Comparison of ENCODE assay signal across 1 cellular context in the genomic region with DNA sequence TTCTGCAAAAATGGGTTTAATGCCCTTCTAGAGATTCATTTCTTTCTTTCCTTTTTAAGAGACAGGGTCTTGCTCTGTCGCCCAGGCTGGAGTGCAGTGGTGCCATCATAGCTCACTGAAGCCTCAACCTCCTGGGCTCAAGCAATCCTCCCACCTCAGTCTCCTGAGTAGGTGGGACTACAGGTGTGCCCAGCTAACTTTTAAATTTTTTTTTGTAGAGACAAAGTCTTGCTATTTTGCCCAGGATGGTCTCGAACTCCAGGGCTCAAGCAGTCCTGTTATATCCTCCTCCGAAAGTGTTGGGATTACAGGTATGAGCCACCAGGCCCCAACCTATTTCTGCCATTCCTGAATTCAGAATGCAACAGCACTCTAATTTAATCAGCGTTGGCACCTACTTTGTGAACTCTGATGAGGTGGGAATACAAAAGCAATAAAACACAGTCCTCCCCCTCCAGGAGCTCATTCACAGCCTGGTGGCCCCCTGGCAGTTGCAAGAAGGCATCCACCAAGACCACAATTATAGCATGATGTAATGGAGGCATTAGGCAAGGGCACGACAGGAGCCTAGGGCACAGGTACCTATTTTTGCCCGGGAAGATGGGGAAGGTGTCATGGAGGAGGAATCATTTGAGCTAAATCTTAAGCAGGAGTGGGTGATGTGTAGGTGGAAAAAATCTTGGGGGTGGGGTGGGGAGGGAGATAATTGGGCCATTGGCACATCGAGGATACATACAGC.
TF ChIP-seq lines count a peak whose summit lies in the region.

No MANE protein-coding gene starts in this region.

TF ChIP-seq in A549, 52 proteins besides CTCF, POLR2A, EP300 and RAD21 (continued from another document):
- TF ChIP-seq POLR2AphosphoS2 (conservative IDR thresholded peaks at IDR 0.05; ENCODE audit: low read length) (no peak), PHF8 (IDR thresholded peaks at IDR 0.05; ENCODE audit: borderline replicate concordance, low read depth) (no peak), ZFP36 (IDR thresholded peaks at IDR 0.05; ENCODE audit: borderline replicate concordance, partially characterized antibody) (no peak), ZNF302 (CRISPR knock-in tag; IDR thresholded peaks at IDR 0.05) (no peak)
